8 cellular contexts compared by ENCODE assay signal in the genomic region with DNA sequence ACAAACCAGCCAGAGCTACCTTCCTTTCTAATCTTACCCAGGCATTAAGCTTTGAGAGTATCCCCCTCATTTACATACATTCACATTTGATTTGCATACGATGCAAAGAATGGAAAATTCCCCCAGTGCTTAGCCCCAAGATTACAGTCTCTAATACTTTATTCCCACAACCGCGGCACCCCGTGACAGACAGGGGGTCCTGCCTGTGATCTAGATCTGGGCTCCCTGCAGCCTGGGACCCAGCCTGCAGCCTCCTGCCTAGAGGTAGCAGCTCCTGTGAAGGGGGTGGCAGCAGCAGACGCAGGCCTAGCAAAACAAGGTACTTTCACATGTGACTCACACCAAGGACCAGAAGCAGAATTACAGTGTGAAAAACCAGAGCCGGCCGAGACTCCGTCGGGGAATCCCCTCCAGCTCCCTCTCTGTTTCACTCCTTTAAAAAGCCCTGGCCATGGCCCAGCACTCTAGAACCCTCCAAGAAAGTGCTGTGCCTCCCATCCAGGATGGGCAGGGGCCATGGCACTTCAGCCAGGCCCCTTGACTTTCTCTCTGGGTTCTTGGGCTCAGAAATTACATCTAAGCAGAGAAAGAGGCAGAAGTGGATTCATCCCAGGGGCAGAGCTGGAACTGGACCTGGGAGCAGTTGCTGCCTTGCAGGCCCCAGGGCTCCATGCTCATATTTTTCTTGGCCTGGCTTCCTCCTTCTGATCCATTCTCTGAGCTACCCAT. TPM values are rescaled to one million over a fixed set of nuclear protein-coding genes. Genes with fewer than 3 reads are reported as not detected.
DNase-seq lines count a peak whose midpoint lies in the region; ATAC-seq and TF ChIP-seq lines count a peak whose summit lies in the region.

No MANE protein-coding gene starts in this region.

- in situ Hi-C loops in gastrocnemius medialis (cut with MboI; ENCODE audit: low sequenced_read_pairs in 4 of 4), result no loop called here

- peak in 33 of 34 experiments; percentile 48 to 85 (median 75) for DNase-seq in T-cell
- DNase-seq in amniotic stem cell (lab: John Stamatoyannopoulos, UW), result peak; percentile 45
- DNase-seq in neuronal stem cell (ENCODE audit: low spot score), result no peak
- no peak for DNase-seq in mesenteric fat pad (ENCODE audit: low spot score)
- no peak for DNase-seq in gastrocnemius medialis
- no peak for DNase-seq in NCI-H1694 treated with DMSO at 0.1 percent for 48 hours (lab: John Stamatoyannopoulos, UW)

- H3K27ac Mint-ChIP-seq in T-cell, result peak overlapping the region; percentile 97 to 98

- H3K23ac ChIP-seq in neuronal stem cell (ENCODE audit: low read depth, low read length, poor library complexity), result no peak overlapping the region

- H3K4me3 Mint-ChIP-seq in T-cell, result peak overlapping the region; percentile 26 to 61 (median 57)

- ATAC-seq in GM18861 (IDR thresholded peaks at IDR 0.05; ENCODE audit: unreplicated experiment), result peak; percentile 81
- peak; percentile 67 for ATAC-seq in HG02943 (IDR thresholded peaks at IDR 0.05; ENCODE audit: low read depth, unreplicated experiment)
- ATAC-seq in T-cell (replicated peaks in 1 of 4), result peak; percentile 79 to 81 (median 81)
- ATAC-seq in gastrocnemius medialis, result no peak

- H3K4me3 ChIP-seq in neuronal stem cell (ENCODE audit: low read length in 2 of 2) (no peak overlapping the region), gastrocnemius medialis (no peak overlapping the region)

- TF ChIP-seq POLR2A in gastrocnemius medialis (IDR thresholded peaks at IDR 0.05), result no peak

- no peak overlapping the region for H4K91ac ChIP-seq in neuronal stem cell (ENCODE audit: low read depth, low read length, poor library complexity)

- H3K27me3 ChIP-seq in neuronal stem cell (ENCODE audit: control insufficient read depth in 3 of 3, insufficient read depth in 3 of 3, low read depth in 1 of 3, low read length in 3 of 3) (peaks cover 0 to 44% (median 0%) of the 10 kb centered on the region in 3 experiments), gastrocnemius medialis (no peaks in the 10 kb centered on the region)

- H3K9me3 ChIP-seq in neuronal stem cell (replicated peaks in 1 of 2; ENCODE audit: control insufficient read depth in 2 of 2, insufficient read depth in 1 of 2, low read depth in 1 of 2, low read length in 2 of 2) (no peaks in the 10 kb centered on the region), gastrocnemius medialis (no peaks in the 10 kb centered on the region)

- H2AFZ ChIP-seq in neuronal stem cell (ENCODE audit: low read length), result no peak overlapping the region

- H3K36me3 Mint-ChIP-seq in T-cell, result peaks cover 2% of the 10 kb centered on the region

- no peak overlapping the region for H3K4ac ChIP-seq in neuronal stem cell (ENCODE audit: low read length)

- H3K27me3 Mint-ChIP-seq in T-cell, result no peaks in the 10 kb centered on the region

- H3K18ac ChIP-seq in neuronal stem cell (ENCODE audit: low read length), result peak overlapping the region; percentile 41

- H3K4me1 ChIP-seq in neuronal stem cell (ENCODE audit: control insufficient read depth in 2 of 2, insufficient read depth in 1 of 2, low read depth in 1 of 2, low read length in 2 of 2) (peaks cover 6% of the 10 kb centered on the region in 2 donors), gastrocnemius medialis (no peaks in the 10 kb centered on the region)

- H2BK120ac ChIP-seq in neuronal stem cell (ENCODE audit: low read depth, low read length), result no peak overlapping the region

- WGBS in neuronal stem cell (ENCODE audit: extremely low coverage in 2 of 2, insufficient read length in 2 of 2, insufficient replicate concordance in 1 of 2), 2 donors, result no CpG with 5 or more reads among the region's 9 CpGs

- intact Hi-C loops in gastrocnemius medialis (cut with DNase I; ENCODE audit: low total_unique reads), result no loop called here

- H3K4me1 Mint-ChIP-seq in T-cell, result peaks cover 87 to 95% (median 88%) of the 10 kb centered on the region in 3 donors

- no peaks in the 10 kb centered on the region for H3K9me3 Mint-ChIP-seq in T-cell

- CTCF ChIA-PET in T-cell (lab: Charles Lee), result interaction anchor here (0.6 to 6.3 kb wide), 31 partner anchors 9 to 124 kb away, joined by 3 to 44 read pairs (median 5); no protein-coding TSS in a partner anchor

- H3K36me3 ChIP-seq in neuronal stem cell (replicated peaks in 1 of 2; ENCODE audit: control insufficient read depth in 2 of 2, insufficient read depth in 2 of 2, low read length in 2 of 2) (no peaks in the 10 kb centered on the region), gastrocnemius medialis (no peaks in the 10 kb centered on the region)

- H2BK15ac ChIP-seq in neuronal stem cell (ENCODE audit: low read length), result peak overlapping the region; percentile 35

- no peak overlapping the region for H3K4me2 ChIP-seq in neuronal stem cell (ENCODE audit: insufficient read depth, low read length, poor library complexity, severe bottlenecking)

- POLR2A ChIA-PET in T-cell (lab: Charles Lee), result interaction anchor here (0.5 to 1.9 kb wide), 14 partner anchors 9 to 105 kb away, joined by 3 to 12 read pairs (median 3); no protein-coding TSS in a partner anchor

- no peak overlapping the region for H2BK5ac ChIP-seq in neuronal stem cell (ENCODE audit: low read length)

- H4K8ac ChIP-seq in neuronal stem cell (ENCODE audit: low read depth, low read length), result no peak overlapping the region

- no peak overlapping the region for H2BK12ac ChIP-seq in neuronal stem cell (ENCODE audit: low read length)

- no peak overlapping the region for H3K14ac ChIP-seq in neuronal stem cell (ENCODE audit: low read length)

- no peak overlapping the region for H3K27ac ChIP-seq in neuronal stem cell (replicated peaks; ENCODE audit: low read length)
- no peak overlapping the region for H3K27ac ChIP-seq in gastrocnemius medialis

- no peak for TF ChIP-seq CTCF in gastrocnemius medialis (IDR thresholded peaks at IDR 0.05 in 4 of 5, conservative IDR thresholded peaks at IDR 0.05 in 1 of 5)

- no peaks in the 10 kb centered on the region for H3K79me1 ChIP-seq in neuronal stem cell (ENCODE audit: low read depth, low read length)

- no peak overlapping the region for H2AK5ac ChIP-seq in neuronal stem cell (ENCODE audit: low read depth, low read length)

- H3K9ac ChIP-seq in neuronal stem cell (ENCODE audit: low read depth, low read length, poor library complexity), result no peak overlapping the region

RNA-seq across cellular contexts. Expression of a gene that starts 14.0 kb away (rescaled TPM):
- total RNA-seq in T-cell, result 100 to 1,000 TPM; 503 to 749 (median 693) TPM
- 4.1 TPM for polyA plus RNA-seq in neuronal stem cell (2013, experiment 1 of 2)
- polyA plus RNA-seq in neuronal stem cell (2013, experiment 2 of 2), result 4.2 TPM
- total RNA-seq in mesenteric fat pad, result 3.9 TPM
- total RNA-seq in gastrocnemius medialis, result 1 to 10 TPM in 1 of 4 donors, under 1 TPM in 3; 0.25 to 2.1 (median 0.66) TPM

Comparison
In these comparisons a context has a peak if more than half of its experiments do, and no peak if none do; other contexts are left out.
1. ATAC-seq: peak in GM18861 (single experiment), HG02943 (single experiment) and T-cell (4 of 4); none in gastrocnemius medialis (0 of 2).
2. DNase-seq: peak in T-cell (33 of 34) and amniotic stem cell (single experiment); none in neuronal stem cell (single experiment), mesenteric fat pad (single experiment), gastrocnemius medialis (0 of 2) and NCI-H1694 treated with DMSO at 0.1 percent for 48 hours (single experiment).
3. RNA of a gene that starts 14.0 kb away (total RNA-seq): 503 to 749 TPM in T-cell; 3.9 TPM in mesenteric fat pad (single experiment) and 0.25 to 2.1 TPM in gastrocnemius medialis; every median in the first group is over 100 times any median in the second.